In the genomic region with DNA sequence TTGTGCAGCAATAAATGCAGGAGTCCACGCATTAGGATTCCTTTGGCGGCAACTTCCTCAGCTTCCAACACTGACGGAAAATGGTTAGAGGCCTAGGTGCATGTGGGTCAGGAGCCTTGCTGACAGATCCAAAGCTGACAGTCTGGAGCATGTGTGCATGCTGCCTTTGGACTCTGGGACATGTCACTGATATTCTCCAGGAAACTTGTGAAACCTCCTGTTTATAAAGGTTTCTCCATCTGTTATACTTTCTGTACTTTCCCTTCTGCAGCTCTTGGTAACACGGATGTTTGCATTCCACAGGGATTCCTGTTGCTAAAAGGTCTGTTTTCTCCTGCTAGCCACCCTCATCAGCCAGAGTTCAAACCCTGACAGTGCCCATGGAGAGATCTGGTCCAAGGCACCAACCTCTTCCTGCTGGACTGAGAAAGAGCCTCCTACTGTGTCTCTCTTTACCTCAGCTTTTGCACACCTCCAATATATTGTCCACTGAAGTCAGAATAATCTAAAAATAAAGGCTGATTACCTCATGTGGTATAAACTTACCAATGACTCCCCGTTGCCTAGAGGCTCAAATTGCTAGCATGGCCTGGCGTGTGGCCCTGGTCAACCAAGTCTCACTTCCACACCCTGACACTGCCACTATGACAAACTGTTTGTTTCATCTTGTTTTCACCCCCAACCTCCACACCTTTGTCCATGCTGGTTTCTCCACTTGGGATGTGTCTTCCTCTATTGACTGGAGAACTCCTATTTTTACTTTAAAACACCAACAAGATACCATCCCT, we compare ENCODE assay signal across 13 cellular contexts. TPM values are rescaled to one million over a fixed set of nuclear protein-coding genes. Genes with fewer than 3 reads are reported as not detected.
DNase-seq lines count a peak whose midpoint lies in the region; ATAC-seq and TF ChIP-seq lines count a peak whose summit lies in the region.
"Had no signal": no experiment of that assay in that cellular context is flagged by ENCODE, and none has a peak within 500 bp of the region (broad histone marks: within the 10 kb centered on the region; RNA-seq: fewer than 3 reads in every experiment).

No MANE protein-coding gene starts in this region.

- H3K4me1 ChIP-seq in GM23248 (ENCODE audit: insufficient read depth) (peaks cover 8% of the 10 kb centered on the region), gastroesophageal sphincter (peaks cover 7 to 74% (median 13%) of the 10 kb centered on the region in 3 donors), spleen (peaks cover 9 to 83% (median 57%) of the 10 kb centered on the region in 6 donors)

- TF ChIP-seq CTCF in gastroesophageal sphincter (IDR thresholded peaks at IDR 0.05), result no peak
- TF ChIP-seq CTCF in spleen (IDR thresholded peaks at IDR 0.05 in 8 of 11, conservative IDR thresholded peaks at IDR 0.05 in 3 of 11), result no peak

- H3K9me2 ChIP-seq in GM23248 (ENCODE audit: insufficient read depth), result no peaks in the 10 kb centered on the region

- no peak for TF ChIP-seq POLR2A in gastroesophageal sphincter (IDR thresholded peaks at IDR 0.05)
- no peak for TF ChIP-seq POLR2A in spleen (IDR thresholded peaks at IDR 0.05)

- ATAC-seq in gastroesophageal sphincter (peak; percentile 78), GM19328 (IDR thresholded peaks at IDR 0.05; ENCODE audit: unreplicated experiment) (no peak)
- ATAC-seq: stimulated activated effector memory CD8-positive, alpha-beta T cell treated with anti-CD3 and anti-CD28 coated beads, Interleukin-12 subunit alpha, Interleukin-12 subunit beta, amount 100 ng/mL, for 72 hours had no signal

- DNase-seq in GM23248, result peak; percentile 30
- no peak for DNase-seq in caudate nucleus (lab: John Stamatoyannopoulos, UW)
- DNase-seq in spleen, result no peak
- DNase-seq in amygdala (lab: John Stamatoyannopoulos, UW), result no peak
- DNase-seq in activated CD4-positive, CD25-positive, alpha-beta regulatory T cell (lab: John Stamatoyannopoulos, UW), result no peak
- DNase-seq: activated CD4-positive, alpha-beta T cell treated with anti-CD3 and anti-CD28 coated beads for 1 hour; activated naive CD4-positive, alpha-beta T cell treated with anti-CD3 and anti-CD28 coated beads, Interleukin-2, amount 10 ng/mL, durations not matched to agents 7 days and 5 days; DND-41; NCI-H1092 had no signal

- no peaks in the 10 kb centered on the region for H3K79me2 ChIP-seq in GM23248 (ENCODE audit: insufficient read depth)

- no peaks in the 10 kb centered on the region for H4K20me1 ChIP-seq in GM23248 (ENCODE audit: insufficient read depth)
- H4K20me1 ChIP-seq: BLaER1 had no signal

- H3K36me3 ChIP-seq in GM23248 (ENCODE audit: low read depth), result no peaks in the 10 kb centered on the region
- H3K36me3 ChIP-seq in gastroesophageal sphincter, result peaks cover 0 to 52% of the 10 kb centered on the region in 2 donors
- peaks cover 0 to 20% (median 0%) of the 10 kb centered on the region in 6 donors for H3K36me3 ChIP-seq in spleen
- H3K36me3 ChIP-seq: BLaER1 had no signal

- no peak overlapping the region for H3K27ac ChIP-seq in GM23248
- peak overlapping the region; percentile 1 for H3K27ac ChIP-seq in caudate nucleus (ENCODE audit: low read depth, low read length)
- peak overlapping the region; percentile 78 to 88 (median 86) for H3K27ac ChIP-seq in gastroesophageal sphincter
- H3K27ac ChIP-seq in spleen, result peak overlapping the region in 7 of 8 donors; percentile 60 to 96 (median 75)
- H3K27ac ChIP-seq: BLaER1 had no signal

- no peaks in the 10 kb centered on the region for H3F3A ChIP-seq in GM23248 (ENCODE audit: insufficient read depth)

- in situ Hi-C loops in GM23248 (cut with MboI), result no loop called here

- H2AFZ ChIP-seq in GM23248, result no peak overlapping the region

- H3K27me3 ChIP-seq in GM23248 (replicated peaks; ENCODE audit: insufficient read depth), result no peaks in the 10 kb centered on the region
- no peaks in the 10 kb centered on the region for H3K27me3 ChIP-seq in gastroesophageal sphincter
- no peaks in the 10 kb centered on the region for H3K27me3 ChIP-seq in spleen (replicated peaks in 1 of 7)
- H3K27me3 ChIP-seq: BLaER1 had no signal

- no peak for TF ChIP-seq EP300 in gastroesophageal sphincter (IDR thresholded peaks at IDR 0.05)

- H3K9me3 ChIP-seq in GM23248 (ENCODE audit: low read depth) (no peaks in the 10 kb centered on the region), gastroesophageal sphincter (no peaks in the 10 kb centered on the region), spleen (peaks cover 0 to 5% (median 0%) of the 10 kb centered on the region in 8 donors)
- H3K9me3 ChIP-seq: BLaER1 had no signal

- H3K4me2 ChIP-seq in GM23248 (ENCODE audit: unreplicated experiment), result no peak overlapping the region
- H3K4me2 ChIP-seq: BLaER1 had no signal

- intact Hi-C loops in spleen (cut with DNase I; ENCODE audit: low total_unique reads), result no loop called here

- H3K4me3 ChIP-seq in GM23248 (no peak overlapping the region), gastroesophageal sphincter (no peak overlapping the region), spleen (peak overlapping the region in 1 of 8 donors; percentile 43)
- H3K4me3 ChIP-seq: BLaER1 had no signal

- WGBS in GM23248 (ENCODE audit: low coverage in 1 of 2, low lambda C conversion rate in 2 of 2, missing lambda C conversion rate in 2 of 2), 2 experiments, result 84 to 86% methylated on average over 6 of the region's 6 CpGs
- 18 to 35% methylated on average over 4 to 5 of the region's 6 CpGs for WGBS in gastroesophageal sphincter (ENCODE audit: low coverage in 1 of 2), 2 donors
- 68 to 88% (median 79%) methylated on average over 6 of the region's 6 CpGs for WGBS in spleen, 5 donors

- H3K9ac ChIP-seq in GM23248, result no peak overlapping the region
- H3K9ac ChIP-seq: BLaER1 had no signal

RNA-seq across cellular contexts. Expression of gene LYVE1, which starts 31.1 kb away (rescaled TPM):
- total RNA-seq in GM23248 (2014; rRNA removed; shearing (Covaris generic)), result not detected in 2 replicates
- polyA plus RNA-seq in GM23248 (2016; fragmentation: Nextera tagmentation; extraction: Ambion mirVana) (not detected in 2 replicates), spleen (10 to 100 TPM; 20.2 to 35.9 (median 33.9) TPM)
- total RNA-seq in gastroesophageal sphincter (100 to 1,000 TPM in 2 of 4 donors, 10 to 100 TPM in 2; 13.2 to 191 (median 102) TPM), spleen (100 to 1,000 TPM in 5 of 7 donors, 10 to 100 TPM in 2; 83.4 to 338 (median 250) TPM)

RNA-seq across cellular contexts. Expression of gene RNF141, which starts 58.6 kb away (rescaled TPM):
- total RNA-seq in GM23248 (2014; rRNA removed; shearing (Covaris generic)), result 35.5 and 35.9 TPM in 2 replicates
- 46.9 and 48.6 TPM in 2 replicates for polyA plus RNA-seq in GM23248 (2016; fragmentation: Nextera tagmentation; extraction: Ambion mirVana)
- total RNA-seq in gastroesophageal sphincter, result 10 to 100 TPM; 28.4 to 44.8 (median 38.1) TPM
- 10 to 100 TPM; 45.8 to 86.2 (median 51.3) TPM for total RNA-seq in spleen
- polyA plus RNA-seq in spleen, result 10 to 100 TPM; 13.3 to 22.2 (median 16.6) TPM

Comparison
In these comparisons a context has a peak if more than half of its experiments do, and no peak if none do; other contexts are left out.
1. RNA of gene LYVE1, which starts 31.1 kb away (total RNA-seq): 83.4 to 338 TPM in spleen and 13.2 to 191 TPM in gastroesophageal sphincter; not detected in GM23248; every median in the first group is over 10 times any median in the second.